14 cellular contexts compared by ENCODE assay signal in the genomic region with DNA sequence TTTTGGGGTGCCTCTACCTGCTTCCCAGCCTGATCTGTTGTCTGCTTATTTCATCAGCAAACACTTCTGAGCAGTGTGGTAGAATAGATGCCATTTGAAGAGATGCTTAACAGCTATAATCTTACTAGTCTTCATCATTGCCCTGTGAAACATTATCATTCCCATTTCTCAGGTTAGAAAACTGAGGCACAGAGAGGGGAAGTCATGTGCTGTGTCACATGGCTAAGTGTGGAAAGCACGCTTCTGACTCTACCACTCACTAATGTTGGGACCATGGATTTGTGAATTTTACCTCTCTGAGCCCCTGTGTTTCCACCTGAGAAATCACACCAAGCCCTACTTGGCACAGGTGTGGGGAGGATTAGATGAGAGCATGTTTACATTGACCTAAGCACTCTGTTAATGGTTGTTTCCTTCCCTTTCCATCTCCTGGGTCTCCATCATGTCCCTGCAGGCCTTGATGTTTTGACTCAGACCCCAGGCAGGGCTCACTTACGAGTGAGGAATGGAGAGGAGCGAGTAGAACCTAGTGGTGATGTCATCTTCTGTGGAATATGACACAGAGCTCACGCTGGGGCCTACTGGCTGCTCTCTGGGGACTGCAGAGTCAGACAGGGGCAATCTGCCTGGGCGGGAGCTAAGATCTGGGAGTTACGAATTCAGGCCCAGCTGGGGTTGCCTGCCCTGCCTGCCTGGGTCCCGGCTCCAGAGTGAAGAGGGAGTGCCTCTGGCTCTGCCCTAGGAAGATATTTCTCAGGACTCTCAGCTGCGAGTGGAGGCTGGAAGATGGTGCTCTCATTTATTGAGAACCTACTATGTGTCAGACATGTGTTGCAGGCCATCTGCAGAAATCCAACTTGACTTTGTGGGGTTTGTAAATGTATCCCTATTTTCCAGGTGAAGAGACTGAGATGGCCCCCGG.
A peak's percentile ranks its signal among the peaks of the same experiment; 100 is the strongest.
DNase-seq lines count a peak whose midpoint lies in the region; ATAC-seq and TF ChIP-seq lines count a peak whose summit lies in the region.
"Had no signal": no experiment of that assay in that cellular context is flagged by ENCODE, and none has a peak within 500 bp of the region (broad histone marks: within the 10 kb centered on the region; RNA-seq: fewer than 3 reads in every experiment).

No MANE protein-coding gene starts in this region.

- no peak overlapping the region for H3K4me2 ChIP-seq in GM23248 (ENCODE audit: unreplicated experiment)

- ATAC-seq in HG03565 (IDR thresholded peaks at IDR 0.05; ENCODE audit: unreplicated experiment), result no peak
- ATAC-seq: activated CD4-positive, alpha-beta T cell treated with anti-CD3 and anti-CD28 coated beads for 36 hours had no signal

- H2AFZ ChIP-seq in GM23248, result no peak overlapping the region

- H3K79me2 ChIP-seq in GM23248 (ENCODE audit: insufficient read depth), result no peaks in the 10 kb centered on the region

- H3F3A ChIP-seq in GM23248 (ENCODE audit: insufficient read depth), result no peaks in the 10 kb centered on the region

- no peaks in the 10 kb centered on the region for H3K4me1 ChIP-seq in GM23248 (ENCODE audit: insufficient read depth)
- H3K4me1 ChIP-seq in left ventricle myocardium inferior, result no peaks in the 10 kb centered on the region

- intact Hi-C loops in left ventricle myocardium inferior (cut with micrococcal nuclease), result no loop called here

- in situ Hi-C loops in GM23248 (cut with MboI), result no loop called here

- no peak overlapping the region for H3K27ac ChIP-seq in GM23248
- no peak overlapping the region for H3K27ac ChIP-seq in left ventricle myocardium inferior (replicated peaks)
- H3K27ac ChIP-seq: C4-2B had no signal

- no peak overlapping the region for H3K9ac ChIP-seq in GM23248

- no peaks in the 10 kb centered on the region for H3K9me2 ChIP-seq in GM23248 (ENCODE audit: insufficient read depth)

- no peaks in the 10 kb centered on the region for H4K20me1 ChIP-seq in GM23248 (ENCODE audit: insufficient read depth)

- H3K27me3 ChIP-seq in GM23248 (replicated peaks; ENCODE audit: insufficient read depth) (peaks cover 17% of the 10 kb centered on the region), left ventricle myocardium inferior (ENCODE audit: low read depth) (peaks cover 95% of the 10 kb centered on the region)

- WGBS in GM23248 (ENCODE audit: low coverage in 1 of 2, low lambda C conversion rate in 2 of 2, missing lambda C conversion rate in 2 of 2), 2 experiments, result 22 to 23% methylated on average over 9 of the region's 9 CpGs

- H3K9me3 ChIP-seq in GM23248 (ENCODE audit: low read depth), result no peaks in the 10 kb centered on the region
- no peaks in the 10 kb centered on the region for H3K9me3 ChIP-seq in left ventricle myocardium inferior (replicated peaks)

- H3K36me3 ChIP-seq in GM23248 (ENCODE audit: low read depth) (no peaks in the 10 kb centered on the region), left ventricle myocardium inferior (no peaks in the 10 kb centered on the region)

- DNase-seq in AG08395 (ENCODE audit: low spot score) (peak; percentile 50), GM23248 (peak; percentile 64), NCI-H510A (lab: John Stamatoyannopoulos, UW) (peak; percentile 42), fibroblast of peridontal ligament (ENCODE audit: extremely low read depth) (peak; percentile 5), NCI-H2029 (lab: John Stamatoyannopoulos, UW) (no peak), T-helper 9 cell (no peak), left ventricle myocardium inferior (no peak)
- DNase-seq: activated CD4-positive, alpha-beta T cell treated with anti-CD3 and anti-CD28 coated beads for 36 hours; head of caudate nucleus; kidney glomerular epithelial cell; RPMI8226; T-helper 2 cell had no signal

- no peak overlapping the region for H3K4me3 ChIP-seq in GM23248
- no peak overlapping the region for H3K4me3 ChIP-seq in left ventricle myocardium inferior

- TF ChIP-seq CTCF in left ventricle myocardium inferior (IDR thresholded peaks at IDR 0.05; ENCODE audit: borderline replicate concordance), result no peak

Comparison
In these comparisons a context has a peak if more than half of its experiments do, and no peak if none do; other contexts are left out.
1. DNase-seq: peak in AG08395 (single experiment), GM23248 (single experiment), NCI-H510A (single experiment) and fibroblast of peridontal ligament (single experiment); none in NCI-H2029 (single experiment), T-helper 9 cell (single experiment) and left ventricle myocardium inferior (single experiment).